Comparison of ENCODE assay signal across 8 cellular contexts in the genomic region with DNA sequence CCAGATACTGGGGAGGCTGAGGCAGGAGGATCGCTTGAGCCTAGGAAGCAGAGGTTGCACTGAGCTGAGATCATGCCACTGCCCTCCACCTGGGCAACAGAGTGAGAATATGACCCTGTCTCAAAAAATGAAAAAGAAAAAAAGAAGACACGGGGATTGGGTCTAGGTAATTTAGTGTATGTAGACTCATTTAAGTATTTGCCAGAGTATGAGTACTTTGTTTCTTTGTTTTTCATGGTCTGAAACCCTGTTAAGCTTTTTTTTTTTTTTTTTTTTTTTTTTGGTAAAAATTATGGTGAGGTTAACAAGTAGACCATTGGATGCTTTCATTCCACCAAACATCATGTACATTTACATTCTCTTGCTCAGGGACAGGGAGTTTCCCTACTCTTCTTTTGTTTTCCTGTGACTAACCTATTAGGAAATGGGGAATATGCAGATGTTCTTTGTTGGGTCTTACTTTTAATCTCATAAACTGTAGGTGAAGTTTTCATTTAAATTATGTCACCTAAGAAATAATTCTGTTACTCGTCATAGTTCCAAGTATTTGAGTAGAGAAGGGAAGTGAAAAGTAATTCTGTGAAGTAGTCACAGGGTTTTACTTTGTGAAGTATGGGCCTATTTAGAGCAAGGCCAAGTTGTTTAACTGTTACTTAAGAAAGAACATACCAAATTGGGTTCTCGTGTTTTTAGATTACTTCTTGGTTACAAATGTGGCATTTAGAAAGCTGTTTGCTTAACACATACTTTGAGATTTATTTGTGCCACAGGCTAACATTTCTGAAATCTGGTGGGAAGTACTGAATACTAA. TPM values are rescaled to one million over a fixed set of nuclear protein-coding genes. Genes with fewer than 3 reads are reported as not detected.
A peak's percentile ranks its signal among the peaks of the same experiment; 100 is the strongest.
DNase-seq lines count a peak whose midpoint lies in the region; ATAC-seq lines count a peak whose summit lies in the region.
"Not testable (repeated sequence)": the region's sequence is repeated elsewhere in the genome, so short reads cannot be mapped to it uniquely, and the experiment has no call there.

No MANE protein-coding gene starts in this region.

- H3K36me3 Mint-ChIP-seq in T-helper 1 cell treated with Interleukin-12 subunit alpha and Interleukin-12 subunit beta and Interleukin-4 antibody, amounts not matched to agents 30 μg/mL and 1 μg/mL, for 36 hours (ENCODE audit: low read depth): peaks cover 37% of the 10 kb centered on the region
- H3K36me3 Mint-ChIP-seq in activated naive CD4-positive, alpha-beta T cell treated with anti-CD3 and anti-CD28 coated beads for 36 hours (ENCODE audit: low read depth): peaks cover 34% of the 10 kb centered on the region
- H3K36me3 Mint-ChIP-seq in stimulated activated naive CD8-positive, alpha-beta T cell treated with anti-CD3 and anti-CD28 coated beads, Interleukin-15, Interleukin-2, amounts not matched to agents 100 ng/mL and 50 ng/mL, for 24 hours (ENCODE audit: low read depth): peaks cover 53% of the 10 kb centered on the region

- H3K27ac Mint-ChIP-seq in T-helper 1 cell treated with Interleukin-12 subunit alpha and Interleukin-12 subunit beta and Interleukin-4 antibody, amounts not matched to agents 30 μg/mL and 1 μg/mL, for 36 hours: peak overlapping the region; percentile 91
- H3K27ac Mint-ChIP-seq in activated naive CD4-positive, alpha-beta T cell treated with anti-CD3 and anti-CD28 coated beads for 36 hours: peak overlapping the region; percentile 90
- peak overlapping the region; percentile 55 for H3K27ac Mint-ChIP-seq in stimulated activated naive CD8-positive, alpha-beta T cell treated with anti-CD3 and anti-CD28 coated beads, Interleukin-15, Interleukin-2, amounts not matched to agents 100 ng/mL and 50 ng/mL, for 24 hours

- peak; percentile 68 for ATAC-seq in GM18498 (IDR thresholded peaks at IDR 0.05; ENCODE audit: unreplicated experiment)
- ATAC-seq in GM19395 (IDR thresholded peaks at IDR 0.05; ENCODE audit: unreplicated experiment): peak; percentile 67
- peak; percentile 63 for ATAC-seq in HG02610 (IDR thresholded peaks at IDR 0.05; ENCODE audit: unreplicated experiment)
- peak; percentile 51 for ATAC-seq in HG03108 (IDR thresholded peaks at IDR 0.05; ENCODE audit: unreplicated experiment)
- ATAC-seq in esophagus mucosa: peak; percentile 91

- peaks cover 49% of the 10 kb centered on the region for H3K4me1 Mint-ChIP-seq in T-helper 1 cell treated with Interleukin-12 subunit alpha and Interleukin-12 subunit beta and Interleukin-4 antibody, amounts not matched to agents 30 μg/mL and 1 μg/mL, for 36 hours (ENCODE audit: low read depth)
- H3K4me1 Mint-ChIP-seq in activated naive CD4-positive, alpha-beta T cell treated with anti-CD3 and anti-CD28 coated beads for 36 hours (ENCODE audit: low read depth): peaks cover 43% of the 10 kb centered on the region
- peaks cover 32% of the 10 kb centered on the region for H3K4me1 Mint-ChIP-seq in stimulated activated naive CD8-positive, alpha-beta T cell treated with anti-CD3 and anti-CD28 coated beads, Interleukin-15, Interleukin-2, amounts not matched to agents 100 ng/mL and 50 ng/mL, for 24 hours (ENCODE audit: low read depth)

- DNase-seq in activated naive CD4-positive, alpha-beta T cell treated with anti-CD3 and anti-CD28 coated beads for 36 hours: not testable (repeated sequence)

- intact Hi-C loops in activated naive CD4-positive, alpha-beta T cell treated with anti-CD3 and anti-CD28 coated beads for 36 hours (cut with micrococcal nuclease): loop anchor here (1.0 to 2.0 kb wide), 3 partner anchors 24 to 94 kb away; partner anchors contain the start of gene MSMO1

- CTCF ChIA-PET in activated naive CD4-positive, alpha-beta T cell treated with anti-CD3 and anti-CD28 coated beads for 36 hours (lab: Charles Lee): not testable (repeated sequence)

- not testable (repeated sequence) for H3K9me3 Mint-ChIP-seq in T-helper 1 cell treated with Interleukin-12 subunit alpha and Interleukin-12 subunit beta and Interleukin-4 antibody, amounts not matched to agents 30 μg/mL and 1 μg/mL, for 36 hours; activated naive CD4-positive, alpha-beta T cell treated with anti-CD3 and anti-CD28 coated beads for 36 hours; stimulated activated naive CD8-positive, alpha-beta T cell treated with anti-CD3 and anti-CD28 coated beads, Interleukin-15, Interleukin-2, amounts not matched to agents 100 ng/mL and 50 ng/mL, for 24 hours

- H3K4me3 Mint-ChIP-seq in T-helper 1 cell treated with Interleukin-12 subunit alpha and Interleukin-12 subunit beta and Interleukin-4 antibody, amounts not matched to agents 30 μg/mL and 1 μg/mL, for 36 hours: peak overlapping the region; percentile 60
- H3K4me3 Mint-ChIP-seq in activated naive CD4-positive, alpha-beta T cell treated with anti-CD3 and anti-CD28 coated beads for 36 hours; stimulated activated naive CD8-positive, alpha-beta T cell treated with anti-CD3 and anti-CD28 coated beads, Interleukin-15, Interleukin-2, amounts not matched to agents 100 ng/mL and 50 ng/mL, for 24 hours: not testable (repeated sequence)

- not testable (repeated sequence) for H3K27me3 Mint-ChIP-seq in T-helper 1 cell treated with Interleukin-12 subunit alpha and Interleukin-12 subunit beta and Interleukin-4 antibody, amounts not matched to agents 30 μg/mL and 1 μg/mL, for 36 hours (ENCODE audit: low read depth); activated naive CD4-positive, alpha-beta T cell treated with anti-CD3 and anti-CD28 coated beads for 36 hours (ENCODE audit: low read depth); stimulated activated naive CD8-positive, alpha-beta T cell treated with anti-CD3 and anti-CD28 coated beads, Interleukin-15, Interleukin-2, amounts not matched to agents 100 ng/mL and 50 ng/mL, for 24 hours

RNA-seq across cellular contexts. Expression of gene KLHL2, which starts 25.5 kb away (rescaled TPM):
- 10 to 100 TPM; 36.8 to 39.2 TPM for total RNA-seq in activated naive CD4-positive, alpha-beta T cell treated with anti-CD3 and anti-CD28 coated beads for 36 hours
- total RNA-seq in esophagus mucosa: 26.7 TPM
